Comparison of ENCODE assay signal across 15 cellular contexts in genomic region chrX:120556251-120556650, GRCh38. TPM values are rescaled to one million over a fixed set of nuclear protein-coding genes. Genes with fewer than 3 reads are reported as not detected.
A peak's percentile ranks its signal among the peaks of the same experiment; 100 is the strongest.
DNase-seq lines count a peak whose midpoint lies in the region; ATAC-seq and TF ChIP-seq lines count a peak whose summit lies in the region.
"Had no signal": no experiment of that assay in that cellular context is flagged by ENCODE, and none has a peak within 500 bp of the region (broad histone marks: within the 10 kb centered on the region; RNA-seq: fewer than 3 reads in every experiment).

No MANE protein-coding gene starts in this region.

- TF ChIP-seq EP300 in stomach (IDR thresholded peaks at IDR 0.05): no peak

- H3K27ac ChIP-seq in GM23248: no peak overlapping the region
- peak overlapping the region; percentile 45 for H3K27ac ChIP-seq in VCaP
- no peak overlapping the region for H3K27ac ChIP-seq in stomach
- H3K27ac ChIP-seq: BLaER1 treated with 17β-estradiol and CSF1 and Interleukin-3, amounts not matched to agents 10 nM and 100 nM had no signal

- peaks cover 43% of the 10 kb centered on the region for H3F3A ChIP-seq in GM23248 (ENCODE audit: insufficient read depth)

- no peaks in the 10 kb centered on the region for H3K27me3 ChIP-seq in GM23248 (replicated peaks; ENCODE audit: insufficient read depth)
- peaks cover 0 to 3% (median 0%) of the 10 kb centered on the region in 3 donors for H3K27me3 ChIP-seq in stomach
- H3K27me3 ChIP-seq in HAP-1 (ENCODE audit: low read depth): no peaks in the 10 kb centered on the region
- H3K27me3 ChIP-seq: BLaER1 treated with 17β-estradiol and CSF1 and Interleukin-3, amounts not matched to agents 10 nM and 100 nM had no signal

- H2AFZ ChIP-seq in GM23248: no peak overlapping the region

- ATAC-seq in natural killer cell treated with Interleukin-12 subunit alpha and Interleukin-12 subunit beta and Interleukin-15 and Interleukin-18, amount 100 ng/mL, for 72 hours: no peak
- ATAC-seq: K562 had no signal

- H3K4me3 ChIP-seq in GM23248 (peak overlapping the region; percentile 99), stomach (no peak overlapping the region), HAP-1 (no peak overlapping the region)
- H3K4me3 ChIP-seq: BLaER1 treated with 17β-estradiol and CSF1 and Interleukin-3, amounts not matched to agents 10 nM and 100 nM; K562 had no signal

- H3K9ac ChIP-seq in GM23248: no peak overlapping the region
- H3K9ac ChIP-seq: BLaER1 treated with 17β-estradiol and CSF1 and Interleukin-3, amounts not matched to agents 10 nM and 100 nM had no signal

- no peaks in the 10 kb centered on the region for H3K9me3 ChIP-seq in GM23248 (ENCODE audit: low read depth)
- H3K9me3 ChIP-seq in stomach: no peaks in the 10 kb centered on the region
- H3K9me3 ChIP-seq in HAP-1: no peaks in the 10 kb centered on the region
- H3K9me3 ChIP-seq: BLaER1 treated with 17β-estradiol and CSF1 and Interleukin-3, amounts not matched to agents 10 nM and 100 nM had no signal

- no peaks in the 10 kb centered on the region for H3K27me3 Mint-ChIP-seq in activated CD4-positive, alpha-beta T cell treated with anti-CD3 and anti-CD28 coated beads, Interleukin-2, amount 10 ng/mL, durations not matched to agents 7 days and 5 days
- no peaks in the 10 kb centered on the region for H3K27me3 Mint-ChIP-seq in natural killer cell treated with Interleukin-12 subunit alpha and Interleukin-12 subunit beta and Interleukin-15 and Interleukin-18, amount 100 ng/mL, for 72 hours

- 84 to 87% methylated on average over 5 of the region's 5 CpGs for WGBS in GM23248 (ENCODE audit: low coverage in 1 of 2, low lambda C conversion rate in 2 of 2, missing lambda C conversion rate in 2 of 2), 2 experiments
- 59 to 91% (median 66%) methylated on average over 5 of the region's 5 CpGs for WGBS in stomach, 5 donors

- POLR2A ChIA-PET in activated CD4-positive, alpha-beta T cell treated with anti-CD3 and anti-CD28 coated beads, Interleukin-2, amount 10 ng/mL, durations not matched to agents 7 days and 5 days (lab: Charles Lee): interaction anchor here (0.7 kb wide), 1 partner anchor 312 kb away, joined by 3 read pairs; no protein-coding TSS in a partner anchor

- CTCF ChIA-PET in activated CD4-positive, alpha-beta T cell treated with anti-CD3 and anti-CD28 coated beads, Interleukin-2, amount 10 ng/mL, durations not matched to agents 7 days and 5 days (lab: Charles Lee): interaction anchor here (0.6 kb wide), 1 partner anchor 111 kb away, joined by 3 read pairs; no protein-coding TSS in a partner anchor

- H3K4me1 Mint-ChIP-seq in activated CD4-positive, alpha-beta T cell treated with anti-CD3 and anti-CD28 coated beads, Interleukin-2, amount 10 ng/mL, durations not matched to agents 7 days and 5 days: peaks cover 26% of the 10 kb centered on the region
- H3K4me1 Mint-ChIP-seq in natural killer cell treated with Interleukin-12 subunit alpha and Interleukin-12 subunit beta and Interleukin-15 and Interleukin-18, amount 100 ng/mL, for 72 hours (ENCODE audit: low read depth in 2 of 2): peaks cover 4 to 6% of the 10 kb centered on the region in 2 donors

- H3K27ac Mint-ChIP-seq in activated CD4-positive, alpha-beta T cell treated with anti-CD3 and anti-CD28 coated beads, Interleukin-2, amount 10 ng/mL, durations not matched to agents 7 days and 5 days: peak overlapping the region; percentile 2
- no peak overlapping the region for H3K27ac Mint-ChIP-seq in natural killer cell treated with Interleukin-12 subunit alpha and Interleukin-12 subunit beta and Interleukin-15 and Interleukin-18, amount 100 ng/mL, for 72 hours
- H3K27ac Mint-ChIP-seq: H9 had no signal

- H3K4me3 Mint-ChIP-seq in activated CD4-positive, alpha-beta T cell treated with anti-CD3 and anti-CD28 coated beads, Interleukin-2, amount 10 ng/mL, durations not matched to agents 7 days and 5 days: no peak overlapping the region
- no peak overlapping the region for H3K4me3 Mint-ChIP-seq in natural killer cell treated with Interleukin-12 subunit alpha and Interleukin-12 subunit beta and Interleukin-15 and Interleukin-18, amount 100 ng/mL, for 72 hours
- H3K4me3 Mint-ChIP-seq: H9 had no signal

- H3K36me3 ChIP-seq in GM23248 (ENCODE audit: low read depth) (peaks cover 43% of the 10 kb centered on the region), stomach (peaks cover 0 to 5% (median 0%) of the 10 kb centered on the region in 4 donors), HAP-1 (replicated peaks) (peaks cover 20% of the 10 kb centered on the region)

- no peaks in the 10 kb centered on the region for H3K9me3 Mint-ChIP-seq in activated CD4-positive, alpha-beta T cell treated with anti-CD3 and anti-CD28 coated beads, Interleukin-2, amount 10 ng/mL, durations not matched to agents 7 days and 5 days
- H3K9me3 Mint-ChIP-seq in natural killer cell treated with Interleukin-12 subunit alpha and Interleukin-12 subunit beta and Interleukin-15 and Interleukin-18, amount 100 ng/mL, for 72 hours: no peaks in the 10 kb centered on the region

- intact Hi-C loops in stomach (cut with DNase I; ENCODE audit: low total_unique reads): no loop called here

- peaks cover 92% of the 10 kb centered on the region for H3K79me2 ChIP-seq in GM23248 (ENCODE audit: insufficient read depth)

- no peaks in the 10 kb centered on the region for H3K9me2 ChIP-seq in GM23248 (ENCODE audit: insufficient read depth)

- peak overlapping the region; percentile 91 for H3K4me2 ChIP-seq in GM23248 (ENCODE audit: unreplicated experiment)
- H3K4me2 ChIP-seq: BLaER1 treated with 17β-estradiol and CSF1 and Interleukin-3, amounts not matched to agents 10 nM and 100 nM had no signal

- DNase-seq in activated CD4-positive, alpha-beta T cell treated with anti-CD3 and anti-CD28 coated beads, Interleukin-2, amount 10 ng/mL, durations not matched to agents 7 days and 5 days: no peak
- no peak for DNase-seq in activated CD4-positive, alpha-beta T cell treated with anti-CD3 and anti-CD28 coated beads for 1 hour
- no peak for DNase-seq in GM23248
- DNase-seq in natural killer cell treated with Interleukin-12 subunit alpha and Interleukin-12 subunit beta and Interleukin-15 and Interleukin-18, amount 100 ng/mL, for 72 hours (ENCODE audit: low spot score): no peak
- DNase-seq in NCI-H146 treated with DMSO at 0.1 percent for 48 hours (lab: John Stamatoyannopoulos, UW; ENCODE audit: unreplicated experiment): no peak
- no peak for DNase-seq in stomach
- DNase-seq in HAP-1 (ENCODE audit: low spot score in 2 of 2): no peak
- DNase-seq: DMS79 treated with DMSO at 0.1 percent for 48 hours, H9, NCI-H1105 treated with DMSO at 0.1 percent for 48 hours, NCI-H1694 treated with DMSO at 0.1 percent for 48 hours, Right ventricle myocardium superior had no signal

- in situ Hi-C loops in GM23248 (cut with MboI) (no loop called here), HAP-1 (cut with MboI; ENCODE audit: low sequenced_read_pairs) (no loop called here)

- no peak for TF ChIP-seq POLR2A in stomach (IDR thresholded peaks at IDR 0.05)

- H4K20me1 ChIP-seq in GM23248 (ENCODE audit: insufficient read depth): no peaks in the 10 kb centered on the region

- peaks cover 29% of the 10 kb centered on the region for H3K36me3 Mint-ChIP-seq in activated CD4-positive, alpha-beta T cell treated with anti-CD3 and anti-CD28 coated beads, Interleukin-2, amount 10 ng/mL, durations not matched to agents 7 days and 5 days (ENCODE audit: low read depth)
- H3K36me3 Mint-ChIP-seq in natural killer cell treated with Interleukin-12 subunit alpha and Interleukin-12 subunit beta and Interleukin-15 and Interleukin-18, amount 100 ng/mL, for 72 hours: no peaks in the 10 kb centered on the region

- H3K4me1 ChIP-seq in GM23248 (ENCODE audit: insufficient read depth) (peaks cover 36% of the 10 kb centered on the region), stomach (peaks cover 0 to 32% (median 0%) of the 10 kb centered on the region in 4 donors), HAP-1 (no peaks in the 10 kb centered on the region; the same call in 1 of the 2 replicates)

- TF ChIP-seq CTCF in VCaP (conservative IDR thresholded peaks at IDR 0.05) (no peak), stomach (IDR thresholded peaks at IDR 0.05) (no peak)

RNA-seq across cellular contexts. Expression of gene CUL4B, which starts 4.5 kb away (rescaled TPM):
- 10 to 100 TPM; 44.8 to 46.2 TPM for total RNA-seq in activated CD4-positive, alpha-beta T cell treated with anti-CD3 and anti-CD28 coated beads, Interleukin-2, amount 10 ng/mL, durations not matched to agents 7 days and 5 days
- 158 and 169 TPM in 2 replicates for total RNA-seq in GM23248 (2014; rRNA removed; shearing (Covaris generic))
- polyA plus RNA-seq in GM23248 (2016; fragmentation: Nextera tagmentation; extraction: Ambion mirVana): 153 and 158 TPM in 2 replicates
- 10 to 100 TPM; 22.7 to 25.3 TPM for total RNA-seq in natural killer cell treated with Interleukin-12 subunit alpha and Interleukin-12 subunit beta and Interleukin-15 and Interleukin-18, amount 100 ng/mL, for 72 hours
- total RNA-seq in stomach: 10 to 100 TPM in 4 of 5 donors, 1 to 10 TPM in 1; 6.7 to 54.0 (median 29.7) TPM
- polyA plus RNA-seq in stomach: 10 to 100 TPM; 14.4 to 18.5 (median 15.2) TPM

RNA-seq across cellular contexts. Expression of gene MCTS1, which starts 47.6 kb away (rescaled TPM):
- 10 to 100 TPM; 51.1 to 59.0 TPM for total RNA-seq in activated CD4-positive, alpha-beta T cell treated with anti-CD3 and anti-CD28 coated beads, Interleukin-2, amount 10 ng/mL, durations not matched to agents 7 days and 5 days
- 41.2 and 54.9 TPM in 2 replicates for total RNA-seq in GM23248 (2014; rRNA removed; shearing (Covaris generic))
- polyA plus RNA-seq in GM23248 (2016; fragmentation: Nextera tagmentation; extraction: Ambion mirVana): 106 and 113 TPM in 2 replicates
- total RNA-seq in natural killer cell treated with Interleukin-12 subunit alpha and Interleukin-12 subunit beta and Interleukin-15 and Interleukin-18, amount 100 ng/mL, for 72 hours: 10 to 100 TPM; 47.8 to 58.5 TPM
- 10 to 100 TPM in 3 of 5 donors, 1 to 10 TPM in 1, not detected in 1; 3.2 to 38.4 (median 26.9) TPM for total RNA-seq in stomach
- polyA plus RNA-seq in stomach: 10 to 100 TPM; 55.3 to 82.8 (median 64.4) TPM
